ENCODE assay signal across 1 cellular context in genomic region chr3:183208260-183208659, GRCh38.
TF ChIP-seq lines count a peak whose summit lies in the region.

No MANE protein-coding gene starts in this region.

TF ChIP-seq in endothelial cell of umbilical vein, 7 proteins besides CTCF, POLR2A, EP300 and RAD21:
- no peak for TF ChIP-seq GATA2 (IDR thresholded peaks at IDR 0.05; ENCODE audit: insufficient read depth, insufficient read length, low read depth, low read length)
- no peak for TF ChIP-seq FOS (IDR thresholded peaks at IDR 0.05; ENCODE audit: borderline replicate concordance, insufficient read depth, low read length)
- no peak for TF ChIP-seq JUN (IDR thresholded peaks at IDR 0.05; ENCODE audit: borderline replicate concordance, insufficient read depth, insufficient read length, low read depth)
- no peak for TF ChIP-seq MYC (IDR thresholded peaks at IDR 0.05; ENCODE audit: low read depth, low read length)
